In the genomic region with DNA sequence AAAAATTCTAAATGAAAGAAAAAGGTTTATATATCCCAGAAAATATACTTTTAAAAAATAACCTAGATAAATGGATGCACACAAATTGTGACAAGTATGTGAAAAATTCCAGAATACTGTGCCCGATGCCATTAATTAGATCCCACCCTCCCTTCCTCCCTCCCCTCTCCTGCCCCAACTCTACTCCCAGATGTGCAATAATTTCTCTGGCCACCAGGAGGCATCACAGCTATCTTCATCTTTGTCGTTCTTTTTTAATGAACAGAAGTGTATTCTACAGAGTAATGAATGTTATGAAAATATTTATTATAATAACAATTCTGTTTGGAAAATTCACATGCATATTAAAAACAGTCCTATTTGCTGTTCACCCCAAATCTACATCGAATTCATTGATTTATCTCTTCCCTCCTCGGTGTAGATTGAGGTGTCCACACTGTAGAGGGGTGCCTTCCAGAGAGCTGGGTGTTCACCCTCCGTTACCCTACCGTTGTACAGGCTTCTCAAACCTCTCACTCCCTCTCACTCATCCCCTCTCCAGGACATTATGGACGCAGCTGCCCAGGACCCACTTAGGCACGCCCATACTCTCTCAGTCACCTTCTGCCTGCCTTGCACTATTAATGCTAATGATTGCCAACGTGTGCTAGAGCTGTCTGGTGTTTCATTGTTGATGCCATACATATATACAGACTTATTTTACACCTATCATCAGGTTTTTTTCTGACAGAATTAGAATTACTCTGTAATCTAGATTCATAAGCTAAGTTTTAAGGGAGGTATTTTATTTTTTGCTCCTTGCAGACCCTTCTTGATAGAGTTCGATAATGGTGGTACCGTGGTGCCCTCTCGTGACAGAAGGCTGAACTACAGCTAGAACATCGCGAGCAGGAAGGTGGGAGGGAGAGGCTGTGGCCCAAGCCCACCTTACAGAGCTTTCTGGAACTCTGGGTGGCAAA, we compare ENCODE assay signal across 8 cellular contexts. TPM values are rescaled to one million over a fixed set of nuclear protein-coding genes. Genes with fewer than 3 reads are reported as not detected.
A peak's percentile ranks its signal among the peaks of the same experiment; 100 is the strongest.
DNase-seq lines count a peak whose midpoint lies in the region; ATAC-seq, FAIRE-seq and TF ChIP-seq lines count a peak whose summit lies in the region.

No MANE protein-coding gene starts in this region.

- peak; percentile 63 for DNase-seq in ELR (ENCODE audit: low read depth)
- DNase-seq in NCI-H1417 (lab: John Stamatoyannopoulos, UW), result peak; percentile 56 to 84 (median 61)
- peak in 4 of 5 donors; percentile 15 to 49 (median 22) for DNase-seq in T-helper 1 cell
- DNase-seq in amygdala (lab: John Stamatoyannopoulos, UW), result peak in 34 of 56 donors; percentile 0 to 72 (median 7)
- peak in 29 of 51 donors; percentile 0 to 51 (median 9) for DNase-seq in hypothalamus (lab: John Stamatoyannopoulos, UW)
- peak; percentile 41 for DNase-seq in small intestine

- TF ChIP-seq CTCF in HEK293 (tag by site-specific recombination; IDR thresholded peaks at IDR 0.05), result no peak

- no peak for FAIRE-seq in small intestine (lab: Jason Lieb, UNC)

- no peaks in the 10 kb centered on the region for H3K9me3 ChIP-seq in HEK293 (ENCODE audit: control insufficient read depth, insufficient read depth, low read depth, low read length)
- no peaks in the 10 kb centered on the region for H3K9me3 ChIP-seq in small intestine (ENCODE audit: control insufficient read depth, low read depth)

- H3K27me3 ChIP-seq in small intestine (ENCODE audit: control insufficient read depth in 2 of 2, insufficient read depth in 2 of 2, low read length in 2 of 2), result no peaks in the 10 kb centered on the region

- no peak for ATAC-seq in GM18520 (IDR thresholded peaks at IDR 0.05; ENCODE audit: unreplicated experiment)

- H3K36me3 ChIP-seq in HEK293 (ENCODE audit: control insufficient read depth in 2 of 2, insufficient read depth in 1 of 2, low read length in 2 of 2) (no peaks in the 10 kb centered on the region), small intestine (ENCODE audit: control insufficient read depth in 2 of 2, insufficient read depth in 2 of 2, low read length in 2 of 2) (no peaks in the 10 kb centered on the region)

- WGBS in small intestine, 3 donors, result 4 to 11% (median 6%) methylated on average over 14 of the region's 14 CpGs

- no peak overlapping the region for H3K27ac ChIP-seq in HEK293 (ENCODE audit: extremely low read depth, low read depth, low read length)
- H3K27ac ChIP-seq in small intestine (ENCODE audit: low read depth in 1 of 2, low read length in 1 of 2), result no peak overlapping the region

- H3K4me1 ChIP-seq in HEK293 (ENCODE audit: control insufficient read depth, insufficient read depth, low read length), result no peaks in the 10 kb centered on the region
- no peaks in the 10 kb centered on the region for H3K4me1 ChIP-seq in small intestine (ENCODE audit: control insufficient read depth in 2 of 2, insufficient read depth in 1 of 2, low read depth in 1 of 2, low read length in 1 of 2)

- CTCF ChIA-PET in HEK293 (lab: Yijun Ruan, JAX), result interaction anchor here (0.6 to 4.1 kb wide), 52 partner anchors 10 to 883 kb away, joined by 3 to 60 read pairs (median 4); partner anchors contain the start of genes BEX1, RAB40AL and TCEAL8

- POLR2A ChIA-PET in HEK293 (lab: Yijun Ruan, JAX), result interaction anchor here (0.6 to 0.7 kb wide), 2 partner anchors 25 to 392 kb away, joined by 4 to 5 read pairs; no protein-coding TSS in a partner anchor

- H3K4me3 ChIP-seq in HEK293 (ENCODE audit: low read depth, low read length) (peak overlapping the region; percentile 37), small intestine (ENCODE audit: low read depth in 1 of 2, low read length in 2 of 2) (no peak overlapping the region)

TF ChIP-seq in HEK293, 187 proteins besides CTCF, POLR2A, EP300 and RAD21:
- TF ChIP-seq ZBTB26 (tag by site-specific recombination; optimal IDR thresholded peaks at IDR 0.05), result no peak
- TF ChIP-seq ZNF214 (tag by site-specific recombination; IDR thresholded peaks at IDR 0.05; ENCODE audit: borderline replicate concordance), result no peak
- TF ChIP-seq ZNF211 (tag by site-specific recombination; IDR thresholded peaks at IDR 0.05; ENCODE audit: low read depth), result no peak
- no peak for TF ChIP-seq KLF1 (tag by site-specific recombination; IDR thresholded peaks at IDR 0.05)
- TF ChIP-seq ZNF792 (tag by site-specific recombination; IDR thresholded peaks at IDR 0.05), result no peak
- TF ChIP-seq ZNF660 (tag by site-specific recombination; IDR thresholded peaks at IDR 0.05), result peak; percentile 40; the same call in 1 of the 2 replicates
- TF ChIP-seq ZNF654 (tag by site-specific recombination; IDR thresholded peaks at IDR 0.05; ENCODE audit: low read depth), result peak; percentile 73
- TF ChIP-seq PRDM10 (tag by site-specific recombination; IDR thresholded peaks at IDR 0.05), result peak; percentile 78
- TF ChIP-seq ZBTB8A (tag by site-specific recombination; IDR thresholded peaks at IDR 0.05), result no peak
- peak; percentile 96 for TF ChIP-seq ZNF335 (tag by site-specific recombination; conservative IDR thresholded peaks at IDR 0.05)

RNA-seq across cellular contexts. Expression of gene RAB40AL, which starts 14.1 kb away (rescaled TPM):
- polyA plus RNA-seq in small intestine, result under 1 TPM in 1 of 3 donors, not detected in 2; 0.06 TPM

Comparison
In these comparisons a context has a peak if more than half of its experiments do, and no peak if none do; other contexts are left out.
1. DNase-seq: peak in every context shown above with its lines; median percentile 63 in ELR; 61 in NCI-H1417; 41 in small intestine; 22 in T-helper 1 cell; 9 in hypothalamus; 7 in amygdala.